Comparison of ENCODE assay signal across 1 cellular context in the genomic region with DNA sequence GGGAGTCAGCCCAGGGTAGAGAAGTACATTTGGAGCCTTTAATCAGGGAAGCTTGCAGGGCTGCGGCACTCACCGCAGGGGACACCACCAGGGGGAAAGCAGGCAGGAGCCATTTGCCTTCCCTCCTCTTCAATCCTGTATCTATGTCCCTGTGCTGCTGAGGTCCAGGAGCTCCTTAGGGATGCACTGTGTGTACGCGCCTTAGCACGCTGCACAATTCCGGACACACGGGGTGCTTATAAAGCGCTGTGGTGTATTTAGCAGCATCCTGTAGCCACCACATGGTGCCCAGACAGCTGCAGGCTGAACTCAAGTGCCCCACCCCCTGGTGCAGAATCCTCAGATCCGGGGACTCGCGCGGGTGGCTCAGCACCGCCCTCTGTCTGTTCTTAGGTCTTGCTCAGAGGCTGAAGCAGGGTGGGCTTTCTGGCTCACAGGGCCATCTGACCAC.
TF ChIP-seq lines count a peak whose summit lies in the region.

No MANE protein-coding gene starts in this region.

TF ChIP-seq in SK-N-SH treated with all-trans-retinoic acid at 6 μM for 48 hours, 23 proteins besides CTCF, POLR2A, EP300 and RAD21 (continued from another document):
- TF ChIP-seq, protein P1, sequence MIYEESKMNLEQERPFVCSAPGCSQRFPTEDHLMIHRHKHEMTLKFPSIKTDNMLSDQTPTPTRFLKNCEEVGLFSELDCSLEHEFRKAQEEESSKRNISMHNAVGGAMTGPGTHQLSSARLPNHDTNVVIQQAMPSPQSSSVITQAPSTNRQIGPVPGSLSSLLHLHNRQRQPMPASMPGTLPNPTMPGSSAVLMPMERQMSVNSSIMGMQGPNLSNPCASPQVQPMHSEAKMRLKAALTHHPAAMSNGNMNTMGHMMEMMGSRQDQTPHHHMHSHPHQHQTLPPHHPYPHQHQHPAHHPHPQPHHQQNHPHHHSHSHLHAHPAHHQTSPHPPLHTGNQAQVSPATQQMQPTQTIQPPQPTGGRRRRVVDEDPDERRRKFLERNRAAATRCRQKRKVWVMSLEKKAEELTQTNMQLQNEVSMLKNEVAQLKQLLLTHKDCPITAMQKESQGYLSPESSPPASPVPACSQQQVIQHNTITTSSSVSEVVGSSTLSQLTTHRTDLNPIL (CRISPR knock-in tag; IDR thresholded peaks at IDR 0.05; ENCODE audit: low read depth), result no peak
